ENCODE assay signal across 23 cellular contexts in genomic region chr22:50194037-50194809, GRCh38. TPM values are rescaled to one million over a fixed set of nuclear protein-coding genes. Genes with fewer than 3 reads are reported as not detected.
DNase-seq lines count a peak whose midpoint lies in the region; TF ChIP-seq lines count a peak whose summit lies in the region.
"Had no signal": no experiment of that assay in that cellular context is flagged by ENCODE, and none has a peak within 500 bp of the region (broad histone marks: within the 10 kb centered on the region; RNA-seq: fewer than 3 reads in every experiment).

No MANE protein-coding gene starts in this region.

- intact Hi-C loops in dorsolateral prefrontal cortex (cut with DNase I): no loop called here

- H3K4me1 ChIP-seq in BLaER1: peaks cover 98% of the 10 kb centered on the region

- H3K27ac ChIP-seq in BLaER1 (peak overlapping the region; percentile 99), KOPT-K1 (ENCODE audit: low read depth, low read length, poor library complexity, severe bottlenecking) (peak overlapping the region; percentile 98), dorsolateral prefrontal cortex (peak overlapping the region in 1 of 59 donors; percentile 37)
- H3K27ac ChIP-seq: ascending aorta, C4-2B, thyroid gland had no signal

- H3K9me3 ChIP-seq in BLaER1 (no peaks in the 10 kb centered on the region), KOPT-K1 (ENCODE audit: insufficient read depth, low read length, poor library complexity, severe bottlenecking) (no peaks in the 10 kb centered on the region)
- H3K9me3 ChIP-seq: ascending aorta, thyroid gland had no signal

- H3K4me1 Mint-ChIP-seq in immature natural killer cell: peaks cover 32% of the 10 kb centered on the region in 2 donors

- no peaks in the 10 kb centered on the region for H3K27me3 ChIP-seq in BLaER1
- no peaks in the 10 kb centered on the region for H3K27me3 ChIP-seq in dorsolateral prefrontal cortex
- H3K27me3 ChIP-seq: ascending aorta, thyroid gland had no signal

- no peaks in the 10 kb centered on the region for H3K9me3 Mint-ChIP-seq in immature natural killer cell
- H3K9me3 Mint-ChIP-seq: activated naive CD4-positive, alpha-beta T cell treated with anti-CD3 and anti-CD28 coated beads, Interleukin-2, amount 10 ng/mL, durations not matched to agents 7 days and 5 days; mesothelial cell of epicardium; nephron progenitor cell had no signal

- H3K4me2 ChIP-seq in BLaER1: peak overlapping the region; percentile 98

- DNase-seq in immature natural killer cell: peak in 2 of 3 donors; percentile 43 to 62
- DNase-seq in CD1c-positive myeloid dendritic cell (ENCODE audit: extremely low spot score): no peak
- DNase-seq in stimulated activated CD4-positive, alpha-beta T cell treated with anti-CD3 and anti-CD28 coated beads, Interleukin-1b, Interleukin-23, amount 100 ng/mL, for 48 hours: no peak
- no peak for DNase-seq in dorsolateral prefrontal cortex
- DNase-seq: activated CD8-positive, alpha-beta T cell treated with anti-CD3 and anti-CD28 coated beads, Interleukin-2, amount 10 ng/mL, durations not matched to agents 7 days and 5 days; activated naive CD4-positive, alpha-beta T cell treated with anti-CD3 and anti-CD28 coated beads, Interleukin-2, amount 10 ng/mL, durations not matched to agents 7 days and 5 days; activated T-cell treated with anti-CD3 and anti-CD28 coated beads, Interleukin-2, amount 50 U/mL, for 1 hour; cerebellar nuclear complex; DMS 273 treated with DMSO at 0.1 percent for 48 hours; effector CD8-positive, alpha-beta T cell; NCI-H2107; NCI-H510A; nephron progenitor cell; NK-92 treated with Interleukin-12 subunit alpha and Interleukin-12 subunit beta, amount 100 ng/mL, for 24 hours; stimulated activated naive CD4-positive, alpha-beta T cell; T-helper 9 cell; thyroid gland had no signal

- H3K9ac ChIP-seq in BLaER1: peak overlapping the region; percentile 99

- TF ChIP-seq CTCF in dorsolateral prefrontal cortex (IDR thresholded peaks at IDR 0.05 in 54 of 56, conservative IDR thresholded peaks at IDR 0.05 in 2 of 56; ENCODE audit: low read depth in 1 of 56, partially characterized antibody in 56 of 56): no peak

- peaks cover 0 to under 1% (median 0%) of the 10 kb centered on the region in 3 donors for H3K36me3 Mint-ChIP-seq in immature natural killer cell
- H3K36me3 Mint-ChIP-seq: mesothelial cell of epicardium had no signal

- peak overlapping the region in 3 of 6 donors; percentile 7 to 76 (median 62) for H3K27ac Mint-ChIP-seq in immature natural killer cell
- H3K27ac Mint-ChIP-seq: activated CD8-positive, alpha-beta T cell treated with anti-CD3 and anti-CD28 coated beads, Interleukin-2, amount 10 ng/mL, durations not matched to agents 7 days and 5 days; activated naive CD4-positive, alpha-beta T cell treated with anti-CD3 and anti-CD28 coated beads, Interleukin-2, amount 10 ng/mL, durations not matched to agents 7 days and 5 days; mesothelial cell of epicardium; nephron progenitor cell had no signal

- no peak overlapping the region for H3K4me3 Mint-ChIP-seq in immature natural killer cell
- H3K4me3 Mint-ChIP-seq: activated CD8-positive, alpha-beta T cell treated with anti-CD3 and anti-CD28 coated beads, Interleukin-2, amount 10 ng/mL, durations not matched to agents 7 days and 5 days; activated naive CD4-positive, alpha-beta T cell treated with anti-CD3 and anti-CD28 coated beads, Interleukin-2, amount 10 ng/mL, durations not matched to agents 7 days and 5 days; mesothelial cell of epicardium; nephron progenitor cell had no signal

- H3K36me3 ChIP-seq in BLaER1 (peaks cover 59% of the 10 kb centered on the region), KOPT-K1 (ENCODE audit: insufficient read depth, low read length) (peaks cover 65% of the 10 kb centered on the region)

- peaks cover 15 to 25% (median 24%) of the 10 kb centered on the region in 3 donors for H3K27me3 Mint-ChIP-seq in immature natural killer cell (ENCODE audit: low read depth in 3 of 3)
- H3K27me3 Mint-ChIP-seq: activated naive CD4-positive, alpha-beta T cell treated with anti-CD3 and anti-CD28 coated beads, Interleukin-2, amount 10 ng/mL, durations not matched to agents 7 days and 5 days had no signal

- H3K4me3 ChIP-seq in BLaER1 (peak overlapping the region; percentile 57), dorsolateral prefrontal cortex (no peak overlapping the region)
- H3K4me3 ChIP-seq: ascending aorta, thyroid gland had no signal

- H4K20me1 ChIP-seq in BLaER1: peaks cover 55% of the 10 kb centered on the region

RNA-seq across cellular contexts. Expression of gene SELENOO, which starts 6.6 kb away (rescaled TPM):
- polyA plus RNA-seq in immature natural killer cell: 1 to 10 TPM; 2.6 to 5.7 (median 3.6) TPM
- total RNA-seq in dorsolateral prefrontal cortex: 10 to 100 TPM; 21.8 to 41.6 (median 30.1) TPM

RNA-seq across cellular contexts. Expression of gene TRABD, which starts 8.5 kb away (rescaled TPM):
- 10 to 100 TPM; 33.2 to 63.5 (median 35.3) TPM for polyA plus RNA-seq in immature natural killer cell
- total RNA-seq in dorsolateral prefrontal cortex: 10 to 100 TPM in 119 of 120 experiments, 1 to 10 TPM in 1; 8.2 to 34.3 (median 18.0) TPM

RNA-seq across cellular contexts. Expression of gene PANX2, which starts 23.7 kb away (rescaled TPM):
- polyA plus RNA-seq in immature natural killer cell: under 1 TPM in 1 of 3 donors, not detected in 2; 0.07 TPM
- 10 to 100 TPM; 14.2 to 93.7 (median 47.5) TPM for total RNA-seq in dorsolateral prefrontal cortex
- total RNA-seq: RPMI7951 had no signal

RNA-seq across cellular contexts. Expression of gene TUBGCP6, which starts 50.6 kb away (rescaled TPM):
- 10 to 100 TPM in 2 of 3 donors, 1 to 10 TPM in 1; 5.2 to 18.0 (median 12.4) TPM for polyA plus RNA-seq in immature natural killer cell
- 10 to 100 TPM; 40.5 to 94.4 (median 60.7) TPM for total RNA-seq in dorsolateral prefrontal cortex

RNA-seq across cellular contexts. Expression of gene HDAC10, which starts 56.8 kb away (rescaled TPM):
- 10 to 100 TPM in 2 of 3 donors, 1 to 10 TPM in 1; 10.0 to 13.4 (median 11.2) TPM for polyA plus RNA-seq in immature natural killer cell
- 10 to 100 TPM; 20.2 to 75.9 (median 39.0) TPM for total RNA-seq in dorsolateral prefrontal cortex

Comparison
In these comparisons a context has a peak if more than half of its experiments do, and no peak if none do; other contexts are left out.
1. DNase-seq: peak in immature natural killer cell (2 of 3); none in CD1c-positive myeloid dendritic cell (single experiment), stimulated activated CD4-positive, alpha-beta T cell treated with anti-CD3 and anti-CD28 coated beads, Interleukin-1b, Interleukin-23, amount 100 ng/mL, for 48 hours (single experiment) and dorsolateral prefrontal cortex (0 of 10).